In the genomic region with DNA sequence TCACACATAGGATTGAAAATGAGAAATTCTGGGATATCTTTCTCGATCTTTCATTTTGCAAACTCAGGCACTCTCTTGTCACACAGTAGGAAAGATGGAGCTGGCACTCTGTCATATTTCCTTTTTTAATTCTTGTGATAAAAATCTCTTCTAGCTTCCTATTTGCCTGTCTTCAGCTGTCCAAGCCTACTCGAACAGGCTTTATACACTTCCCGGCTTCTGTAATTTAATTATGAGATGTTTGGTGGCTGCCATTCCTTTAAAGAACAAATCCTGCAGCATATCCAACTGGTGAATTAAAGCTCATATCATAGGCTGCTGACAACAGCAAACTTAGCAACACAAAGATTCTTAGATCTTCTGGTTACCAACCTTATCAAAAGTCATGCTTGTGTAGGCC, we compare ENCODE assay signal across 28 cellular contexts.
"Had no signal": no experiment of that assay in that cellular context is flagged by ENCODE, and none has a peak within 500 bp of the region (broad histone marks: within the 10 kb centered on the region; RNA-seq: fewer than 3 reads in every experiment).

No MANE protein-coding gene starts in this region.

- DNase-seq: activated CD4-positive, alpha-beta memory T cell treated with anti-CD3 and anti-CD28 coated beads for 36 hours; activated CD4-positive, alpha-beta T cell treated with anti-CD3 and anti-CD28 coated beads for 36 hours; activated CD4-positive, alpha-beta T cell treated with anti-CD3 and anti-CD28 coated beads, Interleukin-2, amount 10 ng/mL, durations not matched to agents 24 days and 14 days; activated CD4-positive, CD25-positive, alpha-beta regulatory T cell; activated CD4-positive, CD25-positive, alpha-beta regulatory T cell treated with anti-CD3 and anti-CD28 coated beads, Interleukin-2, amount 50 U/mL, for 72 hours; activated CD8-positive, alpha-beta memory T cell treated with anti-CD3 and anti-CD28 coated beads, Interleukin-2, amount 10 ng/mL, durations not matched to agents 7 days and 5 days; activated CD8-positive, alpha-beta memory T cell treated with anti-CD3 and anti-CD28 coated beads, Interleukin-2, amount 50 U/mL, for 4 hours; activated CD8-positive, alpha-beta T cell treated with anti-CD3 and anti-CD28 coated beads, Interleukin-2, amount 10 ng/mL, durations not matched to agents 7 days and 5 days; activated effector memory CD4-positive, alpha-beta T cell treated with anti-CD3 and anti-CD28 coated beads, Interleukin-2, amount 50 U/mL, for 16 hours; activated naive CD4-positive, alpha-beta T cell treated with anti-CD3 and anti-CD28 coated beads for 36 hours; activated naive CD8-positive, alpha-beta T cell treated with anti-CD3 and anti-CD28 coated beads for 36 hours; activated naive CD8-positive, alpha-beta T cell treated with anti-CD3 and anti-CD28 coated beads, Interleukin-2, amount 50 U/mL, for 24 hours; activated T-cell treated with anti-CD3 and anti-CD28 coated beads, Interleukin-2, amount 50 U/mL, for 1 hour; activated T-cell treated with anti-CD3 and anti-CD28 coated beads, Interleukin-2, amount 50 U/mL, for 48 hours; adrenal gland; amygdala; aorta; body of pancreas; caudate nucleus; cerebellar nuclear complex; dorsolateral prefrontal cortex; effector memory CD4-positive, alpha-beta T cell; endodermal cell; foreskin fibroblast; head of caudate nucleus; T-helper 17 cell; T1000 had no signal

- ATAC-seq: activated CD4-positive, alpha-beta T cell treated with anti-CD3 and anti-CD28 coated beads for 36 hours; activated CD8-positive, alpha-beta memory T cell treated with anti-CD3 and anti-CD28 coated beads, Interleukin-2, amount 10 ng/mL, durations not matched to agents 7 days and 5 days; activated CD8-positive, alpha-beta T cell treated with anti-CD3 and anti-CD28 coated beads, Interleukin-2, amount 10 ng/mL, durations not matched to agents 7 days and 5 days; activated naive CD8-positive, alpha-beta T cell treated with anti-CD3 and anti-CD28 coated beads, Interleukin-2, amount 50 U/mL, for 24 hours; body of pancreas; esophagus mucosa; T-helper 17 cell had no signal
